Comparison of ENCODE assay signal across 8 cellular contexts in the genomic region with DNA sequence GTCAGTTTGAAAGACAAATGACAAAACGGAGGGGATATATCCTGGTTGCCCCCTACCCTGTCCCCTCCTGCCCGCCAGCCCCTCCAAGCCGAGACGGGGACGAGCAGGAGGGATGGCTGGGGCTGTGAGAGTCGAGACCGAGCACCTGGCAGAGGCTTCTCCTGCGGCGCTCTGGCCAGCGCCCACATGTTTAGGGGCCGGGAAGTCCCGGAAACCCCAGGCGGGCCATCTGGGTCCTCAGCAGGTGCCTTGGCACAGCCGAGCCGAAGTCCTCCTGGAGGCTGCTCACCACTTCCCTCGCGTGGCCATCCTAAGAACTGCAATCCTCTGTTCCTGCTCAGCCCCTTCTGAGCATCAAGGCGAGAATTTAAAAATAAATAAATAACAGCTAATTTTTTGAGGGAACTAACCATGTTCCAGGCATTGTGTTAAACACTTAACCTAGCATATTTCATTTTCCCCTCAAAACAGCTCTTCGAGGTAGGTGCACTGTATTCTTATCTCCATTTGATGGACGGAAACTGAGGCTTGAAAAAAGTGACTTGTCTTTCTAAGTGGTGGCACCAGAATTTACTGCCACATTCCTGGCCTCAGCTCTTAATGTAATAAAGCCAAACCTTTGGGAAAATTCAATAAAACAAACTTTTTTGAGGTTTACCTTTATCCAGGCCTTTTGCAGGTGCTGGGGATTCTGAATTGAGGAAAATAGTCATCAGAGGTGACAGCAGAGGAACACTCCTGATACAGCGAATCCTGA. TPM values are rescaled to one million over a fixed set of nuclear protein-coding genes. Genes with fewer than 3 reads are reported as not detected.
DNase-seq lines count a peak whose midpoint lies in the region; ATAC-seq and TF ChIP-seq lines count a peak whose summit lies in the region.

No MANE protein-coding gene starts in this region.

- peaks cover 3% of the 10 kb centered on the region for H3K36me3 Mint-ChIP-seq in CD4-positive, alpha-beta T cell (ENCODE audit: low read depth)
- H3K36me3 Mint-ChIP-seq in activated T-cell treated with anti-CD3 and anti-CD28 coated beads, Interleukin-2, amount 50 U/mL, for 4 hours (ENCODE audit: insufficient read depth): no peaks in the 10 kb centered on the region
- H3K36me3 Mint-ChIP-seq in natural killer cell treated with Interleukin-12 subunit alpha and Interleukin-12 subunit beta and Interleukin-15 and Interleukin-18, amount 100 ng/mL, for 72 hours: no peaks in the 10 kb centered on the region

- peak; percentile 94 for TF ChIP-seq CTCF in CD4-positive, alpha-beta T cell (IDR thresholded peaks at IDR 0.05)
- peak; percentile 97 for TF ChIP-seq CTCF in PC-9 (conservative IDR thresholded peaks at IDR 0.05)
- TF ChIP-seq CTCF in esophagus squamous epithelium (IDR thresholded peaks at IDR 0.05): peak; percentile 89 to 98 (median 92)

- H3K27ac Mint-ChIP-seq in CD4-positive, alpha-beta T cell: no peak overlapping the region
- no peak overlapping the region for H3K27ac Mint-ChIP-seq in natural killer cell treated with Interleukin-12 subunit alpha and Interleukin-12 subunit beta and Interleukin-15 and Interleukin-18, amount 100 ng/mL, for 72 hours

- peak overlapping the region; percentile 64 for H3K4me2 ChIP-seq in PC-9

- H2AFZ ChIP-seq in PC-9: no peak overlapping the region

- intact Hi-C loops in CD4-positive, alpha-beta T cell (cut with DNase I, micrococcal nuclease): loop anchor here (1.0 to 10.0 kb wide), 6 partner anchors 57 to 686 kb away; a partner anchor contains a TSS
- intact Hi-C loops in PC-9 (cut with micrococcal nuclease; ENCODE audit: unreplicated experiment) (loop anchor here (1.0 to 2.0 kb wide), 3 partner anchors 39 to 57 kb away; no protein-coding TSS in a partner anchor), esophagus squamous epithelium (cut with DNase I) (loop anchor here (10.0 kb wide), 1 partner anchor 54 kb away; no protein-coding TSS in a partner anchor)

- no peaks in the 10 kb centered on the region for H4K20me1 ChIP-seq in PC-9 (ENCODE audit: insufficient read depth)

- WGBS in esophagus squamous epithelium, 2 donors: 10 to 11% methylated on average over 13 to 18 of the region's 21 CpGs

- peak overlapping the region; percentile 69 for H3K4me3 Mint-ChIP-seq in CD4-positive, alpha-beta T cell
- peak overlapping the region; percentile 69 for H3K4me3 Mint-ChIP-seq in activated T-cell treated with anti-CD3 and anti-CD28 coated beads, Interleukin-2, amount 50 U/mL, for 4 hours
- H3K4me3 Mint-ChIP-seq in natural killer cell treated with Interleukin-12 subunit alpha and Interleukin-12 subunit beta and Interleukin-15 and Interleukin-18, amount 100 ng/mL, for 72 hours: peak overlapping the region; percentile 27

- no peaks in the 10 kb centered on the region for H3K79me2 ChIP-seq in PC-9 (ENCODE audit: low read depth)

- no peaks in the 10 kb centered on the region for H3K9me2 ChIP-seq in PC-9 (ENCODE audit: insufficient read depth)

- peak; percentile 78 for ATAC-seq in CD4-positive, alpha-beta T cell (ENCODE audit: poor library complexity)
- ATAC-seq in GM21360 (IDR thresholded peaks at IDR 0.05; ENCODE audit: unreplicated experiment): peak; percentile 62
- peak; percentile 54 to 58 for ATAC-seq in activated T-cell treated with anti-CD3 and anti-CD28 coated beads, Interleukin-2, amount 50 U/mL, for 4 hours
- peak; percentile 65 to 73 for ATAC-seq in natural killer cell treated with Interleukin-12 subunit alpha and Interleukin-12 subunit beta and Interleukin-15 and Interleukin-18, amount 100 ng/mL, for 72 hours

- H3K9me3 Mint-ChIP-seq in CD4-positive, alpha-beta T cell: no peaks in the 10 kb centered on the region
- no peaks in the 10 kb centered on the region for H3K9me3 Mint-ChIP-seq in activated T-cell treated with anti-CD3 and anti-CD28 coated beads, Interleukin-2, amount 50 U/mL, for 4 hours
- H3K9me3 Mint-ChIP-seq in natural killer cell treated with Interleukin-12 subunit alpha and Interleukin-12 subunit beta and Interleukin-15 and Interleukin-18, amount 100 ng/mL, for 72 hours: no peaks in the 10 kb centered on the region

- CTCF ChIA-PET in CD4-positive, alpha-beta T cell (lab: Charles Lee): interaction anchor here (0.5 to 1.4 kb wide), 15 partner anchors 10 to 295 kb away, joined by 3 to 9 read pairs (median 3); a partner anchor contains a TSS
- CTCF ChIA-PET in PC-9 (lab: Charles Lee): interaction anchor here (0.6 to 0.9 kb wide), 9 partner anchors 12 to 1483 kb away, joined by 3 to 12 read pairs (median 4); a partner anchor contains a TSS

- DNase-seq in CD4-positive, alpha-beta T cell: peak; percentile 72 to 87 (median 78)
- peak; percentile 75 for DNase-seq in Jurkat, Clone E6-1 (ENCODE audit: low read depth, low spot score)
- DNase-seq in PC-9: peak; percentile 65 to 85
- peak; percentile 84 for DNase-seq in activated T-cell treated with anti-CD3 and anti-CD28 coated beads, Interleukin-2, amount 50 U/mL, for 4 hours
- DNase-seq in esophagus squamous epithelium (lab: John Stamatoyannopoulos, UW): no peak
- peak; percentile 89 for DNase-seq in natural killer cell treated with Interleukin-12 subunit alpha and Interleukin-12 subunit beta and Interleukin-15 and Interleukin-18, amount 100 ng/mL, for 72 hours (ENCODE audit: low spot score)
- peak; percentile 57 to 81 (median 71) for DNase-seq in stimulated activated naive CD4-positive, alpha-beta T cell (lab: John Stamatoyannopoulos, UW)

- BruUV-seq in PC-9 (replicated peaks; lab: Mats Ljungman, UMichigan): no TSS peak

- H3K27ac ChIP-seq in CD4-positive, alpha-beta T cell (ENCODE audit: low read depth, low read length): no peak overlapping the region
- no peak overlapping the region for H3K27ac ChIP-seq in PC-9
- H3K27ac ChIP-seq in esophagus squamous epithelium: no peak overlapping the region

- H3K27me3 Mint-ChIP-seq in CD4-positive, alpha-beta T cell: no peaks in the 10 kb centered on the region
- H3K27me3 Mint-ChIP-seq in activated T-cell treated with anti-CD3 and anti-CD28 coated beads, Interleukin-2, amount 50 U/mL, for 4 hours (ENCODE audit: low read depth): no peaks in the 10 kb centered on the region
- H3K27me3 Mint-ChIP-seq in natural killer cell treated with Interleukin-12 subunit alpha and Interleukin-12 subunit beta and Interleukin-15 and Interleukin-18, amount 100 ng/mL, for 72 hours: no peaks in the 10 kb centered on the region

- H3K27me3 ChIP-seq in CD4-positive, alpha-beta T cell (ENCODE audit: control insufficient read depth, insufficient read depth, low read length): no peaks in the 10 kb centered on the region
- no peaks in the 10 kb centered on the region for H3K27me3 ChIP-seq in PC-9 (ENCODE audit: insufficient read depth, low read depth)
- no peaks in the 10 kb centered on the region for H3K27me3 ChIP-seq in esophagus squamous epithelium

- POLR2A ChIA-PET in CD4-positive, alpha-beta T cell (lab: Charles Lee): interaction anchor here (0.6 to 2.3 kb wide), 2 partner anchors 22 to 68 kb away, joined by 3 to 7 read pairs; a partner anchor contains a TSS
- POLR2A ChIA-PET in PC-9 (lab: Charles Lee; ENCODE audit: unreplicated experiment): no interaction called here

- H3K4me3 ChIP-seq in Jurkat, Clone E6-1 (ENCODE audit: low read length): peak overlapping the region; percentile 36
- H3K4me3 ChIP-seq in PC-9 (peak overlapping the region; percentile 41; the same call in 1 of the 2 replicates), esophagus squamous epithelium (peak overlapping the region in 2 of 4 donors; percentile 26 to 49)

- 0 out of 2 replicates have a peak, but pooled peaks cover 3% of the 10 kb centered on the region for H3F3A ChIP-seq in PC-9 (ENCODE audit: insufficient read depth, low read depth)

- H3K4me1 Mint-ChIP-seq in CD4-positive, alpha-beta T cell (ENCODE audit: low read depth): peaks cover 20% of the 10 kb centered on the region
- H3K4me1 Mint-ChIP-seq in activated T-cell treated with anti-CD3 and anti-CD28 coated beads, Interleukin-2, amount 50 U/mL, for 4 hours (ENCODE audit: low read depth): peaks cover 12% of the 10 kb centered on the region
- peaks cover 3 to 9% of the 10 kb centered on the region in 2 donors for H3K4me1 Mint-ChIP-seq in natural killer cell treated with Interleukin-12 subunit alpha and Interleukin-12 subunit beta and Interleukin-15 and Interleukin-18, amount 100 ng/mL, for 72 hours (ENCODE audit: low read depth in 2 of 2)

- H3K9me3 ChIP-seq in CD4-positive, alpha-beta T cell (ENCODE audit: control insufficient read depth, low read length): no peaks in the 10 kb centered on the region
- H3K9me3 ChIP-seq in PC-9 (ENCODE audit: insufficient read depth, low read depth) (no peaks in the 10 kb centered on the region), esophagus squamous epithelium (no peaks in the 10 kb centered on the region)

- TF ChIP-seq POLR2A in esophagus squamous epithelium (IDR thresholded peaks at IDR 0.05): no peak

- no peaks in the 10 kb centered on the region for H3K36me3 ChIP-seq in PC-9 (ENCODE audit: low read depth)
- H3K36me3 ChIP-seq in esophagus squamous epithelium: no peaks in the 10 kb centered on the region

- peaks cover 6% of the 10 kb centered on the region; the same call in 1 of the 2 replicates for H3K4me1 ChIP-seq in PC-9 (replicated peaks; ENCODE audit: insufficient read depth)
- peaks cover 11 to 34% (median 12%) of the 10 kb centered on the region in 3 donors for H3K4me1 ChIP-seq in esophagus squamous epithelium

RNA-seq across cellular contexts. Expression of a gene that starts 3.5 kb away (rescaled TPM):
- total RNA-seq in CD4-positive, alpha-beta T cell: 1 to 10 TPM in 1 of 2 experiments, under 1 TPM in 1; 0.99 to 1.1 TPM
- polyA plus RNA-seq in Jurkat, Clone E6-1 (2012; ENCODE audit: insufficient read depth, insufficient read length): 13.9 TPM
- total RNA-seq in PC-9 (2021): 12.9 and 14.0 TPM in 2 replicates
- total RNA-seq in activated T-cell treated with anti-CD3 and anti-CD28 coated beads, Interleukin-2, amount 50 U/mL, for 4 hours: under 1 TPM; 0.42 to 0.78 (median 0.57) TPM
- total RNA-seq in esophagus squamous epithelium: 1 to 10 TPM; 1.0 to 2.5 (median 1.5) TPM
- total RNA-seq in natural killer cell treated with Interleukin-12 subunit alpha and Interleukin-12 subunit beta and Interleukin-15 and Interleukin-18, amount 100 ng/mL, for 72 hours: 1 to 10 TPM in 1 of 2 donors, under 1 TPM in 1; 0.62 to 2.0 TPM

RNA-seq across cellular contexts. Expression of a gene that starts 22.6 kb away (rescaled TPM):
- total RNA-seq in CD4-positive, alpha-beta T cell: 10 to 100 TPM; 28.6 to 35.2 TPM
- polyA plus RNA-seq in Jurkat, Clone E6-1 (2012; ENCODE audit: insufficient read depth, insufficient read length): 87.5 TPM
- 79.4 and 91.1 TPM in 2 replicates for total RNA-seq in PC-9 (2021)
- 10 to 100 TPM; 59.8 to 72.8 (median 67.0) TPM for total RNA-seq in activated T-cell treated with anti-CD3 and anti-CD28 coated beads, Interleukin-2, amount 50 U/mL, for 4 hours
- total RNA-seq in esophagus squamous epithelium: 10 to 100 TPM; 39.9 to 43.3 (median 41.8) TPM
- 10 to 100 TPM; 56.7 to 80.3 TPM for total RNA-seq in natural killer cell treated with Interleukin-12 subunit alpha and Interleukin-12 subunit beta and Interleukin-15 and Interleukin-18, amount 100 ng/mL, for 72 hours
